12 cellular contexts compared by ENCODE assay signal in the genomic region with DNA sequence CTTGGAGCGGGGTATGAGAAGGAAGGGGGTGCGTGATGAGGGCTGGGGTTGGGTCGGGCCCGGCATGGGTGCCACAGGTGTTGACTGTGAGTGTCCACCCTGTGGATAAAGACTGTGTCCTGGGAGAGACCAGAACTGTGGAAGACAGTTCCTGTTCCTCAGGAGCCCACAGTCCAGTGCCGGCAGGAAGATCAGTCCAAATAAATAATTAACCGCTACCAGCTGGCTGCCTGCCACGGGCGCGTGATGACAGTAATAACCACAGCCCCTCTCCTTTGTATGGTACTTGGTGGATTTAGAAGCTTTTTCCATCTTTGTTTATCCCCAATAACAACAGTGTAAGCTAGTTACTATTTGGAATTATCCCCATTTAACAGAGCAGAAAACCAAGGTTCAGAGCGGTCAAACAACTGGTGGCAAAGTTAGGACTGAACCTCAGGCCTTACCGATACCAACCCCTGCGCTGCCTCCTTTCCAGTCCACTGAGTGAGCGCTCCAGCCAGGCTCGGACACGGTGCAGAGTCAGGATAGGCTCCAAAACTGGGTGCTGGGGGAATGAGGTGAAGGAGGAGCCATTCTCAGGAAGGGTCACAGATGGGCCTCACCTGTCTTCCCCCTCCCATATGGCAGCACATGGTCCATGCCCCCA. TPM values are rescaled to one million over a fixed set of nuclear protein-coding genes. Genes with fewer than 3 reads are reported as not detected.
DNase-seq lines count a peak whose midpoint lies in the region; ATAC-seq and TF ChIP-seq lines count a peak whose summit lies in the region.
"Had no signal": no experiment of that assay in that cellular context is flagged by ENCODE, and none has a peak within 500 bp of the region (broad histone marks: within the 10 kb centered on the region; RNA-seq: fewer than 3 reads in every experiment).

No MANE protein-coding gene starts in this region.

- H3K4me3 ChIP-seq in choroid plexus epithelial cell (ENCODE audit: low read depth, low read length) (no peak overlapping the region), upper lobe of right lung (no peak overlapping the region)

- no peaks in the 10 kb centered on the region for H3K9me3 ChIP-seq in upper lobe of right lung

- DNase-seq in NCI-H82 (lab: John Stamatoyannopoulos, UW) (peak; percentile 33), NCI-H82 treated with DMSO at 0.1 percent for 48 hours (lab: John Stamatoyannopoulos, UW; ENCODE audit: unreplicated experiment) (no peak), choroid plexus epithelial cell (ENCODE audit: low read depth) (peak; percentile 69), lung microvascular endothelial cell (ENCODE audit: low read depth in 2 of 2) (peak; percentile 58 to 66), upper lobe of right lung (peak; percentile 79), NCI-H1048 (lab: John Stamatoyannopoulos, UW) (no peak), hepatic stellate cell (ENCODE audit: low spot score) (no peak), OCI-M2 (lab: John Stamatoyannopoulos, UW; ENCODE audit: unreplicated experiment) (no peak)
- DNase-seq: activated CD8-positive, alpha-beta memory T cell treated with anti-CD3 and anti-CD28 coated beads, Interleukin-2, amount 50 U/mL, for 4 hours; CD4-positive, CD25-positive, alpha-beta regulatory T cell had no signal

- peak overlapping the region; percentile 42 for H3K27ac ChIP-seq in upper lobe of right lung
- H3K27ac ChIP-seq: epithelial cell of prostate had no signal

- H3K4me1 ChIP-seq in upper lobe of right lung = peaks cover 74% of the 10 kb centered on the region

- no peak for TF ChIP-seq CTCF in choroid plexus epithelial cell (conservative IDR thresholded peaks at IDR 0.05; ENCODE audit: low read depth, low read length)
- TF ChIP-seq CTCF in upper lobe of right lung (IDR thresholded peaks at IDR 0.05) = no peak

- ATAC-seq in upper lobe of right lung = no peak
- ATAC-seq: stimulated activated effector memory CD8-positive, alpha-beta T cell treated with anti-CD3 and anti-CD28 coated beads, Interleukin-12 subunit alpha, Interleukin-12 subunit beta, amount 100 ng/mL, for 72 hours had no signal

- no peaks in the 10 kb centered on the region for H3K36me3 ChIP-seq in upper lobe of right lung

- intact Hi-C loops in upper lobe of right lung (cut with DNase I) = loop anchor here (5.0 kb wide), 1 partner anchor 123 kb away; no protein-coding TSS in a partner anchor

- no peaks in the 10 kb centered on the region for H3K27me3 ChIP-seq in upper lobe of right lung

RNA-seq across cellular contexts. Expression of a gene that starts 5.1 kb away (rescaled TPM):
- total RNA-seq in lung microvascular endothelial cell = 9.4 and 14.7 TPM in 2 replicates
- total RNA-seq in upper lobe of right lung = 84.7 TPM

Comparison
In these comparisons a context has a peak if more than half of its experiments do, and no peak if none do; other contexts are left out.
1. DNase-seq: peak in NCI-H82 (single experiment), choroid plexus epithelial cell (single experiment), lung microvascular endothelial cell (2 of 2) and upper lobe of right lung (single experiment); none in NCI-H82 treated with DMSO at 0.1 percent for 48 hours (single experiment), NCI-H1048 (single experiment), hepatic stellate cell (single experiment) and OCI-M2 (single experiment).